Comparison of ENCODE assay signal across 19 cellular contexts in the genomic region with DNA sequence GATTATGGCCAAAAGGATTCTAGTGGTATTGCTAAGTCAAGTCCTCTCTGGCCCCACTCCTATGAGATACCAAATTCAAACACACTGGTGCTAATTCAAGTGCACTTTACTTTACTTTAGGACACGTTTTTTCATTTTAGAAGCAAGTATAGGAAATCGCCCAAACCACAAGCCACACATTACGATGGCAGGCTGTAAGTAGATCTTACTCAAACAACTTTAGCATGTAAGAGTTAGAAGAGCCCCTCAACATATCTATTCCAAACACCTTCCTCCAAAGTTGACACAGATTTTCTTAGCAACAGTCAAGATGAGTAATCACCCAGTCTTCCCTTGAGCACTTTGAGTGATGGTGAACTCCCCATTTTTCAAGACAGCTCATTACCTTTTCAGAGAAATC. TPM values are rescaled to one million over a fixed set of nuclear protein-coding genes. Genes with fewer than 3 reads are reported as not detected.
DNase-seq lines count a peak whose midpoint lies in the region; ATAC-seq and TF ChIP-seq lines count a peak whose summit lies in the region.
"Had no signal": no experiment of that assay in that cellular context is flagged by ENCODE, and none has a peak within 500 bp of the region (broad histone marks: within the 10 kb centered on the region; RNA-seq: fewer than 3 reads in every experiment).

No MANE protein-coding gene starts in this region.

- no peak overlapping the region for H3K27ac ChIP-seq in uterus
- H3K27ac ChIP-seq: skin epidermis, suprapubic skin had no signal

- intact Hi-C loops in natural killer cell (cut with micrococcal nuclease): no loop called here
- intact Hi-C loops in uterus (cut with DNase I; ENCODE audit: low total_unique reads): no loop called here

- peak; percentile 58 for DNase-seq in activated CD4-positive, alpha-beta T cell treated with anti-CD3 and anti-CD28 coated beads, Interleukin-2, amount 10 ng/mL, durations not matched to agents 7 days and 5 days
- DNase-seq in activated CD4-positive, alpha-beta T cell treated with anti-CD3 and anti-CD28 coated beads for 1 hour: no peak
- DNase-seq in natural killer cell: no peak
- no peak for DNase-seq in COLO829 (ENCODE audit: low spot score)
- no peak for DNase-seq in uterus
- DNase-seq: activated CD4-positive, CD25-positive, alpha-beta regulatory T cell treated with anti-CD3 and anti-CD28 coated beads, Interleukin-2, amount 50 U/mL, for 72 hours; central memory CD4-positive, alpha-beta T cell; endodermal cell; NCI-H1092 treated with DMSO at 0.1 percent for 48 hours; NCI-H510A; occipital lobe; PC-3 had no signal

- H3K36me3 Mint-ChIP-seq in activated CD4-positive, alpha-beta T cell treated with anti-CD3 and anti-CD28 coated beads, Interleukin-2, amount 10 ng/mL, durations not matched to agents 7 days and 5 days (ENCODE audit: low read depth): peaks cover 2% of the 10 kb centered on the region
- H3K36me3 Mint-ChIP-seq in T-helper 1 cell treated with Interleukin-12 subunit alpha and Interleukin-12 subunit beta and Interleukin-4 antibody, amounts not matched to agents 30 μg/mL and 1 μg/mL, for 36 hours (ENCODE audit: low read depth): no peaks in the 10 kb centered on the region
- H3K36me3 Mint-ChIP-seq in natural killer cell: no peaks in the 10 kb centered on the region

- peaks cover 19% of the 10 kb centered on the region for H3K4me1 Mint-ChIP-seq in activated CD4-positive, alpha-beta T cell treated with anti-CD3 and anti-CD28 coated beads, Interleukin-2, amount 10 ng/mL, durations not matched to agents 7 days and 5 days
- H3K4me1 Mint-ChIP-seq in T-helper 1 cell treated with Interleukin-12 subunit alpha and Interleukin-12 subunit beta and Interleukin-4 antibody, amounts not matched to agents 30 μg/mL and 1 μg/mL, for 36 hours (ENCODE audit: low read depth): peaks cover 16% of the 10 kb centered on the region
- H3K4me1 Mint-ChIP-seq in natural killer cell: peaks cover 12 to 13% of the 10 kb centered on the region in 2 donors
- H3K4me1 Mint-ChIP-seq: endodermal cell had no signal

- no peaks in the 10 kb centered on the region for H3K9me3 ChIP-seq in uterus
- H3K9me3 ChIP-seq: suprapubic skin had no signal

- no peak for TF ChIP-seq POLR2A in uterus (IDR thresholded peaks at IDR 0.05)

- no peaks in the 10 kb centered on the region for H3K36me3 ChIP-seq in uterus
- H3K36me3 ChIP-seq: suprapubic skin had no signal

- TF ChIP-seq CTCF in natural killer cell (IDR thresholded peaks at IDR 0.05) (no peak), uterus (IDR thresholded peaks at IDR 0.05) (no peak)

- H3K27ac Mint-ChIP-seq in activated CD4-positive, alpha-beta T cell treated with anti-CD3 and anti-CD28 coated beads, Interleukin-2, amount 10 ng/mL, durations not matched to agents 7 days and 5 days: no peak overlapping the region
- H3K27ac Mint-ChIP-seq in T-helper 1 cell treated with Interleukin-12 subunit alpha and Interleukin-12 subunit beta and Interleukin-4 antibody, amounts not matched to agents 30 μg/mL and 1 μg/mL, for 36 hours: peak overlapping the region; percentile 56
- H3K27ac Mint-ChIP-seq in natural killer cell: no peak overlapping the region
- H3K27ac Mint-ChIP-seq: activated naive CD8-positive, alpha-beta T cell; endodermal cell had no signal

- H3K4me1 ChIP-seq in uterus: no peaks in the 10 kb centered on the region
- H3K4me1 ChIP-seq: suprapubic skin had no signal

- ATAC-seq in HG02588 (IDR thresholded peaks at IDR 0.05; ENCODE audit: unreplicated experiment) (peak; percentile 49), natural killer cell (peak; percentile 30 to 55 (median 52)), HG02763 (IDR thresholded peaks at IDR 0.05; ENCODE audit: unreplicated experiment) (no peak)
- ATAC-seq: HCT116, PC-3 had no signal

- H3K27me3 Mint-ChIP-seq in activated CD4-positive, alpha-beta T cell treated with anti-CD3 and anti-CD28 coated beads, Interleukin-2, amount 10 ng/mL, durations not matched to agents 7 days and 5 days: peaks cover 34% of the 10 kb centered on the region
- H3K27me3 Mint-ChIP-seq in T-helper 1 cell treated with Interleukin-12 subunit alpha and Interleukin-12 subunit beta and Interleukin-4 antibody, amounts not matched to agents 30 μg/mL and 1 μg/mL, for 36 hours (ENCODE audit: low read depth): peaks cover 66% of the 10 kb centered on the region
- H3K27me3 Mint-ChIP-seq in natural killer cell (ENCODE audit: low read depth in 2 of 2): peaks cover 3 to 9% of the 10 kb centered on the region in 2 donors

- POLR2A ChIA-PET in activated CD4-positive, alpha-beta T cell treated with anti-CD3 and anti-CD28 coated beads, Interleukin-2, amount 10 ng/mL, durations not matched to agents 7 days and 5 days (lab: Charles Lee): no interaction called here

- CTCF ChIA-PET in activated CD4-positive, alpha-beta T cell treated with anti-CD3 and anti-CD28 coated beads, Interleukin-2, amount 10 ng/mL, durations not matched to agents 7 days and 5 days (lab: Charles Lee): interaction anchor here (1.2 kb wide), 1 partner anchor 21 kb away, joined by 3 read pairs; no protein-coding TSS in a partner anchor

- no peaks in the 10 kb centered on the region for H3K27me3 ChIP-seq in uterus
- H3K27me3 ChIP-seq: suprapubic skin had no signal

- no peaks in the 10 kb centered on the region for H3K9me3 Mint-ChIP-seq in activated CD4-positive, alpha-beta T cell treated with anti-CD3 and anti-CD28 coated beads, Interleukin-2, amount 10 ng/mL, durations not matched to agents 7 days and 5 days
- H3K9me3 Mint-ChIP-seq in T-helper 1 cell treated with Interleukin-12 subunit alpha and Interleukin-12 subunit beta and Interleukin-4 antibody, amounts not matched to agents 30 μg/mL and 1 μg/mL, for 36 hours: no peaks in the 10 kb centered on the region
- no peaks in the 10 kb centered on the region for H3K9me3 Mint-ChIP-seq in natural killer cell
- H3K9me3 Mint-ChIP-seq: endodermal cell had no signal

- H3K4me3 Mint-ChIP-seq in activated CD4-positive, alpha-beta T cell treated with anti-CD3 and anti-CD28 coated beads, Interleukin-2, amount 10 ng/mL, durations not matched to agents 7 days and 5 days: no peak overlapping the region
- peak overlapping the region; percentile 4 for H3K4me3 Mint-ChIP-seq in T-helper 1 cell treated with Interleukin-12 subunit alpha and Interleukin-12 subunit beta and Interleukin-4 antibody, amounts not matched to agents 30 μg/mL and 1 μg/mL, for 36 hours
- no peak overlapping the region for H3K4me3 Mint-ChIP-seq in natural killer cell
- H3K4me3 Mint-ChIP-seq: activated naive CD8-positive, alpha-beta T cell; endodermal cell had no signal

- no peak overlapping the region for H3K4me3 ChIP-seq in uterus
- H3K4me3 ChIP-seq: skin epidermis, suprapubic skin had no signal

RNA-seq across cellular contexts. Expression of a gene that starts 43.6 kb away (rescaled TPM):
- not detected for total RNA-seq in activated CD4-positive, alpha-beta T cell treated with anti-CD3 and anti-CD28 coated beads, Interleukin-2, amount 10 ng/mL, durations not matched to agents 7 days and 5 days
- total RNA-seq in natural killer cell (not detected), uterus (not detected)
- total RNA-seq: PC-3, suprapubic skin had no signal
